In the genomic region with DNA sequence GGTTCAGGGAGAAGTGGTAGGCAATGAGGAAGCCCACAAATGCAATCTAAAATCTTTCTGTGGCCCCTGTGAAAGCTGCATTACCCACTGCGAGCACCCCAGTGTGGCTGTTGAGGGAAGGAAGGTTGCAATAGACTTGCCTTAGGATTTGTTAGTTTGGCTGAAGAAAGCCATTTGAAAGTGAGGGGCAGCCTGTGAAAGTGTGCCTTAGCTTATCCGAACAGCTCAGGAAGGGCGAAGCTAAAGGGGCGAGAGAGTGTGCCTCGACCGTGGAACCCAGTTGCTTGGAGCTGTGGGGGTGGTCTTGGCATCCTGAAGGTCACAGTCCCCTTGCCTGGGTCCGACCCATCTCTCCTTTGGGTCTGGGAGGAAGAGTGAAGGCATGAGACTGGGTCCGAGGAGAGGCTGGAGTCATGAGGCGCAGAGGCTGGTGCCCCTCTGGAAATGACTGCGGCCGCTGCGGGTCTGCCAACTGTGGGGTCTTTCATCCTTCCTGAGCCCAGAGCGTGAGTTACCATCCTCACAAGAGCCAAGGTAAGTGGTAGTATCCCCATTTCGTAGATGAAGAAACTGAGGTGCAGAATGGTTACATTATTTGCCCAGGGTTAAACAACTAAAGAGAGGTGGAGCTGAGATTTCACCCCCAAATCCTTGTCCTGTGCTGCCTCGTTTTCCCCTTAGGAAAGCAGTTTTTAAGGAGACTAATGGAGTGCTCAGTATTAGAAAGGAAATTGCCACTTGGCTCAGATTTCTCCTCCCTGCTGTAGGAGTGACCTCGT, we compare ENCODE assay signal across 9 cellular contexts. TPM values are rescaled to one million over a fixed set of nuclear protein-coding genes. Genes with fewer than 3 reads are reported as not detected.
DNase-seq lines count a peak whose midpoint lies in the region; ATAC-seq and TF ChIP-seq lines count a peak whose summit lies in the region.
"Had no signal": no experiment of that assay in that cellular context is flagged by ENCODE, and none has a peak within 500 bp of the region (broad histone marks: within the 10 kb centered on the region; RNA-seq: fewer than 3 reads in every experiment).

No MANE protein-coding gene starts in this region.

- TF ChIP-seq POLR2A in breast epithelium (IDR thresholded peaks at IDR 0.05) (no peak), uterus (IDR thresholded peaks at IDR 0.05) (no peak)

- H3K27ac ChIP-seq in breast epithelium (peak overlapping the region; percentile 97 to 98), uterus (peak overlapping the region; percentile 91 to 95)

- no peak overlapping the region for H3K4me3 Mint-ChIP-seq in activated naive CD4-positive, alpha-beta T cell treated with anti-CD3 and anti-CD28 coated beads for 36 hours
- H3K4me3 Mint-ChIP-seq in natural killer cell, result no peak overlapping the region

- H3K27ac Mint-ChIP-seq in activated naive CD4-positive, alpha-beta T cell treated with anti-CD3 and anti-CD28 coated beads for 36 hours, result peak overlapping the region; percentile 95
- peak overlapping the region; percentile 38 to 84 for H3K27ac Mint-ChIP-seq in natural killer cell

- H3K9me3 ChIP-seq in breast epithelium (no peaks in the 10 kb centered on the region), uterus (no peaks in the 10 kb centered on the region)

- H3K4me3 ChIP-seq in breast epithelium (peak overlapping the region in 1 of 3 donors; percentile 53), uterus (no peak overlapping the region)

- H3K27me3 Mint-ChIP-seq in activated naive CD4-positive, alpha-beta T cell treated with anti-CD3 and anti-CD28 coated beads for 36 hours (ENCODE audit: low read depth), result no peaks in the 10 kb centered on the region
- H3K27me3 Mint-ChIP-seq in natural killer cell (ENCODE audit: low read depth in 2 of 2), result no peaks in the 10 kb centered on the region

- H3K36me3 ChIP-seq in breast epithelium, result no peaks in the 10 kb centered on the region
- H3K36me3 ChIP-seq in uterus, result no peaks in the 10 kb centered on the region

- peaks cover 5% of the 10 kb centered on the region for H3K36me3 Mint-ChIP-seq in activated naive CD4-positive, alpha-beta T cell treated with anti-CD3 and anti-CD28 coated beads for 36 hours (ENCODE audit: low read depth)
- H3K36me3 Mint-ChIP-seq in natural killer cell, result no peaks in the 10 kb centered on the region

- H3K4me1 ChIP-seq in breast epithelium (peaks cover 22 to 33% of the 10 kb centered on the region in 2 donors), uterus (peaks cover 39 to 44% of the 10 kb centered on the region in 2 donors)

- H3K27me3 ChIP-seq in breast epithelium (no peaks in the 10 kb centered on the region), uterus (no peaks in the 10 kb centered on the region)

- CTCF ChIA-PET in activated naive CD4-positive, alpha-beta T cell treated with anti-CD3 and anti-CD28 coated beads for 36 hours (lab: Charles Lee), result interaction anchor here (0.6 to 4.6 kb wide), 12 partner anchors 9 to 150 kb away, joined by 3 to 22 read pairs (median 4); no protein-coding TSS in a partner anchor

- no peak for DNase-seq in activated naive CD4-positive, alpha-beta T cell treated with anti-CD3 and anti-CD28 coated beads for 36 hours
- DNase-seq in activated naive CD4-positive, alpha-beta T cell (lab: John Stamatoyannopoulos, UW), result no peak
- DNase-seq in breast epithelium (ENCODE audit: low spot score in 2 of 2) (no peak), natural killer cell (no peak), uterus (no peak), occipital lobe (lab: John Stamatoyannopoulos, UW) (no peak), HK-2 (ENCODE audit: unreplicated experiment) (no peak)

- ATAC-seq in natural killer cell (no peak), GM19328 (IDR thresholded peaks at IDR 0.05; ENCODE audit: unreplicated experiment) (no peak)

- peaks cover 82% of the 10 kb centered on the region for H3K4me1 Mint-ChIP-seq in activated naive CD4-positive, alpha-beta T cell treated with anti-CD3 and anti-CD28 coated beads for 36 hours (ENCODE audit: low read depth)
- peaks cover 52 to 71% of the 10 kb centered on the region in 2 donors for H3K4me1 Mint-ChIP-seq in natural killer cell

- H3K9me3 Mint-ChIP-seq in activated naive CD4-positive, alpha-beta T cell treated with anti-CD3 and anti-CD28 coated beads for 36 hours, result no peaks in the 10 kb centered on the region
- no peaks in the 10 kb centered on the region for H3K9me3 Mint-ChIP-seq in natural killer cell

- TF ChIP-seq CTCF in breast epithelium (IDR thresholded peaks at IDR 0.05), result no peak
- no peak for TF ChIP-seq CTCF in natural killer cell (IDR thresholded peaks at IDR 0.05)
- TF ChIP-seq CTCF in uterus (IDR thresholded peaks at IDR 0.05), result no peak

- intact Hi-C loops in activated naive CD4-positive, alpha-beta T cell treated with anti-CD3 and anti-CD28 coated beads for 36 hours (cut with micrococcal nuclease), result loop anchor here (5.0 kb wide), 1 partner anchor 135 kb away; no protein-coding TSS in a partner anchor
- intact Hi-C loops in breast epithelium (cut with DNase I; ENCODE audit: low total_unique reads), result no loop called here
- intact Hi-C loops in natural killer cell (cut with micrococcal nuclease), result no loop called here
- intact Hi-C loops in uterus (cut with DNase I; ENCODE audit: low total_unique reads), result no loop called here

RNA-seq across cellular contexts. Expression of a gene that starts 24.4 kb away (rescaled TPM):
- 10 to 100 TPM; 12.0 to 12.7 TPM for total RNA-seq in activated naive CD4-positive, alpha-beta T cell treated with anti-CD3 and anti-CD28 coated beads for 36 hours
- total RNA-seq in breast epithelium (10 to 100 TPM; 27.2 to 43.9 (median 33.1) TPM), natural killer cell (10 to 100 TPM; 16.8 to 19.1 (median 18.9) TPM), uterus (10 to 100 TPM; 14.3 to 49.7 (median 49.0) TPM), occipital lobe (36.0 TPM)

RNA-seq across cellular contexts. Expression of a gene that starts 25.3 kb away (rescaled TPM):
- 10 to 100 TPM; 12.3 to 12.8 TPM for total RNA-seq in activated naive CD4-positive, alpha-beta T cell treated with anti-CD3 and anti-CD28 coated beads for 36 hours
- total RNA-seq in breast epithelium, result 10 to 100 TPM in 2 of 3 donors, 1 to 10 TPM in 1; 8.8 to 13.1 (median 11.9) TPM
- total RNA-seq in natural killer cell, result 10 to 100 TPM; 11.9 to 12.6 (median 12.1) TPM
- 10 to 100 TPM in 2 of 4 donors, 1 to 10 TPM in 2; 3.8 to 27.4 (median 10.6) TPM for total RNA-seq in uterus
- 6.4 TPM for total RNA-seq in occipital lobe

RNA-seq across cellular contexts. Expression of a gene that starts 35.1 kb away (rescaled TPM):
- 10 to 100 TPM; 47.6 to 48.4 TPM for total RNA-seq in activated naive CD4-positive, alpha-beta T cell treated with anti-CD3 and anti-CD28 coated beads for 36 hours
- total RNA-seq in breast epithelium (10 to 100 TPM; 35.7 to 86.9 (median 55.0) TPM), natural killer cell (10 to 100 TPM; 43.4 to 57.0 (median 53.3) TPM), uterus (100 to 1,000 TPM in 1 of 4 donors, 10 to 100 TPM in 3; 21.5 to 173 (median 64.2) TPM), occipital lobe (39.5 TPM)

RNA-seq across cellular contexts. Expression of a gene that starts 56.9 kb away (rescaled TPM):
- not detected for total RNA-seq in activated naive CD4-positive, alpha-beta T cell treated with anti-CD3 and anti-CD28 coated beads for 36 hours
- total RNA-seq in breast epithelium (10 to 100 TPM in 2 of 3 donors, not detected in 1; 38.5 to 42.3 TPM), natural killer cell (under 1 TPM in 2 of 3 donors, not detected in 1; 0.82 to 0.99 TPM), uterus (1 to 10 TPM in 1 of 4 donors, under 1 TPM in 1, not detected in 2; 0.98 to 2.6 TPM), occipital lobe (not detected)
- total RNA-seq: glomerular endothelial cell had no signal
